In genomic region chr11:83511646-83512045, GRCh38 we compare ENCODE assay signal across 1 cellular context.
TF ChIP-seq lines count a peak whose summit lies in the region.

No MANE protein-coding gene starts in this region.

TF ChIP-seq in H1, 55 proteins besides CTCF, POLR2A, EP300 and RAD21 (continued from another document):
- TF ChIP-seq TAF7 (optimal IDR thresholded peaks at IDR 0.05; ENCODE audit: borderline replicate concordance, low read depth, low read length), result no peak
- no peak for TF ChIP-seq SIX5 (IDR thresholded peaks at IDR 0.05; ENCODE audit: low read depth, low read length)
- no peak for TF ChIP-seq HDAC2 (IDR thresholded peaks at IDR 0.05; ENCODE audit: borderline replicate concordance in 1 of 2, low read depth in 2 of 2, low read length in 2 of 2)
- TF ChIP-seq KDM5A (IDR thresholded peaks at IDR 0.05; ENCODE audit: low read length), result no peak
- no peak for TF ChIP-seq BRCA1 (IDR thresholded peaks at IDR 0.05; ENCODE audit: low read depth, low read length)
- no peak for TF ChIP-seq BACH1 (IDR thresholded peaks at IDR 0.05; ENCODE audit: low read length)
- TF ChIP-seq, protein P1, sequence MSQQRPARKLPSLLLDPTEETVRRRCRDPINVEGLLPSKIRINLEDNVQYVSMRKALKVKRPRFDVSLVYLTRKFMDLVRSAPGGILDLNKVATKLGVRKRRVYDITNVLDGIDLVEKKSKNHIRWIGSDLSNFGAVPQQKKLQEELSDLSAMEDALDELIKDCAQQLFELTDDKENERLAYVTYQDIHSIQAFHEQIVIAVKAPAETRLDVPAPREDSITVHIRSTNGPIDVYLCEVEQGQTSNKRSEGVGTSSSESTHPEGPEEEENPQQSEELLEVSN (IDR thresholded peaks at IDR 0.05), result no peak
- TF ChIP-seq SIN3A (conservative IDR thresholded peaks at IDR 0.05 in 1 of 2, IDR thresholded peaks at IDR 0.05 in 1 of 2; ENCODE audit: low read depth in 1 of 2, low read length in 2 of 2), result no peak
- no peak for TF ChIP-seq TAF1 (IDR thresholded peaks at IDR 0.05; ENCODE audit: low read depth, low read length)
